Comparison of ENCODE assay signal across 1 cellular context in the genomic region with DNA sequence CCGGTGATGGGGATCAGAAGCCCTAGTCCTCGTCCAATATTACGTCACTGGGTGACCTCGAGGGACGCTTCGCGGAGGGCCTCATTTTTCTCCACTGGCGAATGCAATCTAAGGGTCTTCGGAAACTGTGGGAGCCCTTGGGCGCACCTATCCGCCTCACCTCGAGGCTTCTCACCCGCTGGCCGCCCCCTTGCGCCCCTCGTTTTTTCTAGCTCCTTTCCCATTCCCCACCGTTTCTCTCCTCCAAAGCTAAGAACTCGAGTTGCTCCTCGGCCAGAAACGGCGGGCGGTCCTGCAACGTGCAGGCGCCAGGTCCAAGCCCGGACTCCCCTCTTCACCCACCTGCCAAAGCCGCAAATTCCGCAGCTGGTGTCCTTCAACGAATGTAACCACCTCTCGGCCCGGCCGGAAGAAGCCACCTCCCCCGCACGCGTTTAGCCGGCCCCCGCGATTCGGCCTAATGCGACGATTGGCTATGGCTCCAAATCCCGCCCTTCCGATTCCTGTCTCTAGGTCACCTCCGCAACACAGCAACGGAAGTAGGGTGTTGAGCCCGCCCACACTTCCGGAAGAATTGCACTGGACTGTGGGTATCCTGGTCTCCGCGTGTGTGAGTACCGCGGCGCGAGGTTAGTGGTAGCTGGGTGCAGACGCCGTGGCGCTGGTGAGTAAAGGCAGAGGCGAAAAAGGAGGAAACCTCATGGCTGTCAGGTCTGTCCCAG.
TF ChIP-seq lines count a peak whose summit lies in the region.

Gene ATP5MK, minus strand, starts transcription at position 409 of the 722 bp plus-strand sequence. CDS start 4,018 bp downstream, outside the sequence.
A gene with protein sequence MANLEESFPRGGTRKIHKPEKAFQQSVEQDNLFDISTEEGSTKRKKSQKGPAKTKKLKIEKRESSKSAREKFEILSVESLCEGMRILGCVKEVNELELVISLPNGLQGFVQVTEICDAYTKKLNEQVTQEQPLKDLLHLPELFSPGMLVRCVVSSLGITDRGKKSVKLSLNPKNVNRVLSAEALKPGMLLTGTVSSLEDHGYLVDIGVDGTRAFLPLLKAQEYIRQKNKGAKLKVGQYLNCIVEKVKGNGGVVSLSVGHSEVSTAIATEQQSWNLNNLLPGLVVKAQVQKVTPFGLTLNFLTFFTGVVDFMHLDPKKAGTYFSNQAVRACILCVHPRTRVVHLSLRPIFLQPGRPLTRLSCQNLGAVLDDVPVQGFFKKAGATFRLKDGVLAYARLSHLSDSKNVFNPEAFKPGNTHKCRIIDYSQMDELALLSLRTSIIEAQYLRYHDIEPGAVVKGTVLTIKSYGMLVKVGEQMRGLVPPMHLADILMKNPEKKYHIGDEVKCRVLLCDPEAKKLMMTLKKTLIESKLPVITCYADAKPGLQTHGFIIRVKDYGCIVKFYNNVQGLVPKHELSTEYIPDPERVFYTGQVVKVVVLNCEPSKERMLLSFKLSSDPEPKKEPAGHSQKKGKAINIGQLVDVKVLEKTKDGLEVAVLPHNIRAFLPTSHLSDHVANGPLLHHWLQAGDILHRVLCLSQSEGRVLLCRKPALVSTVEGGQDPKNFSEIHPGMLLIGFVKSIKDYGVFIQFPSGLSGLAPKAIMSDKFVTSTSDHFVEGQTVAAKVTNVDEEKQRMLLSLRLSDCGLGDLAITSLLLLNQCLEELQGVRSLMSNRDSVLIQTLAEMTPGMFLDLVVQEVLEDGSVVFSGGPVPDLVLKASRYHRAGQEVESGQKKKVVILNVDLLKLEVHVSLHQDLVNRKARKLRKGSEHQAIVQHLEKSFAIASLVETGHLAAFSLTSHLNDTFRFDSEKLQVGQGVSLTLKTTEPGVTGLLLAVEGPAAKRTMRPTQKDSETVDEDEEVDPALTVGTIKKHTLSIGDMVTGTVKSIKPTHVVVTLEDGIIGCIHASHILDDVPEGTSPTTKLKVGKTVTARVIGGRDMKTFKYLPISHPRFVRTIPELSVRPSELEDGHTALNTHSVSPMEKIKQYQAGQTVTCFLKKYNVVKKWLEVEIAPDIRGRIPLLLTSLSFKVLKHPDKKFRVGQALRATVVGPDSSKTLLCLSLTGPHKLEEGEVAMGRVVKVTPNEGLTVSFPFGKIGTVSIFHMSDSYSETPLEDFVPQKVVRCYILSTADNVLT (N-terminal part only) (plus strand): TSS at position 560 of the 722 bp plus-strand sequence. CDS start 1,801 bp downstream, outside the sequence.

TF ChIP-seq in GM12878, 131 proteins besides CTCF, POLR2A, EP300 and RAD21 (continued from another document and continues in another):
- TF ChIP-seq, protein P1, sequence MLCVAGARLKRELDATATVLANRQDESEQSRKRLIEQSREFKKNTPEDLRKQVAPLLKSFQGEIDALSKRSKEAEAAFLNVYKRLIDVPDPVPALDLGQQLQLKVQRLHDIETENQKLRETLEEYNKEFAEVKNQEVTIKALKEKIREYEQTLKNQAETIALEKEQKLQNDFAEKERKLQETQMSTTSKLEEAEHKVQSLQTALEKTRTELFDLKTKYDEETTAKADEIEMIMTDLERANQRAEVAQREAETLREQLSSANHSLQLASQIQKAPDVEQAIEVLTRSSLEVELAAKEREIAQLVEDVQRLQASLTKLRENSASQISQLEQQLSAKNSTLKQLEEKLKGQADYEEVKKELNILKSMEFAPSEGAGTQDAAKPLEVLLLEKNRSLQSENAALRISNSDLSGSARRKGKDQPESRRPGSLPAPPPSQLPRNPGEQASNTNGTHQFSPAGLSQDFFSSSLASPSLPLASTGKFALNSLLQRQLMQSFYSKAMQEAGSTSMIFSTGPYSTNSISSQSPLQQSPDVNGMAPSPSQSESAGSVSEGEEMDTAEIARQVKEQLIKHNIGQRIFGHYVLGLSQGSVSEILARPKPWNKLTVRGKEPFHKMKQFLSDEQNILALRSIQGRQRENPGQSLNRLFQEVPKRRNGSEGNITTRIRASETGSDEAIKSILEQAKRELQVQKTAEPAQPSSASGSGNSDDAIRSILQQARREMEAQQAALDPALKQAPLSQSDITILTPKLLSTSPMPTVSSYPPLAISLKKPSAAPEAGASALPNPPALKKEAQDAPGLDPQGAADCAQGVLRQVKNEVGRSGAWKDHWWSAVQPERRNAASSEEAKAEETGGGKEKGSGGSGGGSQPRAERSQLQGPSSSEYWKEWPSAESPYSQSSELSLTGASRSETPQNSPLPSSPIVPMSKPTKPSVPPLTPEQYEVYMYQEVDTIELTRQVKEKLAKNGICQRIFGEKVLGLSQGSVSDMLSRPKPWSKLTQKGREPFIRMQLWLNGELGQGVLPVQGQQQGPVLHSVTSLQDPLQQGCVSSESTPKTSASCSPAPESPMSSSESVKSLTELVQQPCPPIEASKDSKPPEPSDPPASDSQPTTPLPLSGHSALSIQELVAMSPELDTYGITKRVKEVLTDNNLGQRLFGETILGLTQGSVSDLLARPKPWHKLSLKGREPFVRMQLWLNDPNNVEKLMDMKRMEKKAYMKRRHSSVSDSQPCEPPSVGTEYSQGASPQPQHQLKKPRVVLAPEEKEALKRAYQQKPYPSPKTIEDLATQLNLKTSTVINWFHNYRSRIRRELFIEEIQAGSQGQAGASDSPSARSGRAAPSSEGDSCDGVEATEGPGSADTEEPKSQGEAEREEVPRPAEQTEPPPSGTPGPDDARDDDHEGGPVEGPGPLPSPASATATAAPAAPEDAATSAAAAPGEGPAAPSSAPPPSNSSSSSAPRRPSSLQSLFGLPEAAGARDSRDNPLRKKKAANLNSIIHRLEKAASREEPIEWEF (IDR thresholded peaks at IDR 0.05; ENCODE audit: insufficient replicate concordance, low read depth, low read length) = no peak
- peak; percentile 8; the same call in 1 of the 2 replicates for TF ChIP-seq DPF2 (IDR thresholded peaks at IDR 0.05)
- TF ChIP-seq, protein P2, sequence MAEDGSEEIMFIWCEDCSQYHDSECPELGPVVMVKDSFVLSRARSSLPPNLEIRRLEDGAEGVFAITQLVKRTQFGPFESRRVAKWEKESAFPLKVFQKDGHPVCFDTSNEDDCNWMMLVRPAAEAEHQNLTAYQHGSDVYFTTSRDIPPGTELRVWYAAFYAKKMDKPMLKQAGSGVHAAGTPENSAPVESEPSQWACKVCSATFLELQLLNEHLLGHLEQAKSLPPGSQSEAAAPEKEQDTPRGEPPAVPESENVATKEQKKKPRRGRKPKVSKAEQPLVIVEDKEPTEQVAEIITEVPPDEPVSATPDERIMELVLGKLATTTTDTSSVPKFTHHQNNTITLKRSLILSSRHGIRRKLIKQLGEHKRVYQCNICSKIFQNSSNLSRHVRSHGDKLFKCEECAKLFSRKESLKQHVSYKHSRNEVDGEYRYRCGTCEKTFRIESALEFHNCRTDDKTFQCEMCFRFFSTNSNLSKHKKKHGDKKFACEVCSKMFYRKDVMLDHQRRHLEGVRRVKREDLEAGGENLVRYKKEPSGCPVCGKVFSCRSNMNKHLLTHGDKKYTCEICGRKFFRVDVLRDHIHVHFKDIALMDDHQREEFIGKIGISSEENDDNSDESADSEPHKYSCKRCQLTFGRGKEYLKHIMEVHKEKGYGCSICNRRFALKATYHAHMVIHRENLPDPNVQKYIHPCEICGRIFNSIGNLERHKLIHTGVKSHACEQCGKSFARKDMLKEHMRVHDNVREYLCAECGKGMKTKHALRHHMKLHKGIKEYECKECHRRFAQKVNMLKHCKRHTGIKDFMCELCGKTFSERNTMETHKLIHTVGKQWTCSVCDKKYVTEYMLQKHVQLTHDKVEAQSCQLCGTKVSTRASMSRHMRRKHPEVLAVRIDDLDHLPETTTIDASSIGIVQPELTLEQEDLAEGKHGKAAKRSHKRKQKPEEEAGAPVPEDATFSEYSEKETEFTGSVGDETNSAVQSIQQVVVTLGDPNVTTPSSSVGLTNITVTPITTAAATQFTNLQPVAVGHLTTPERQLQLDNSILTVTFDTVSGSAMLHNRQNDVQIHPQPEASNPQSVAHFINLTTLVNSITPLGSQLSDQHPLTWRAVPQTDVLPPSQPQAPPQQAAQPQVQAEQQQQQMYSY (CRISPR knock-in tag; IDR thresholded peaks at IDR 0.05) = no peak
- TF ChIP-seq CBFB (IDR thresholded peaks at IDR 0.05; ENCODE audit: low read depth) = peak; percentile 61; the same call in 1 of the 2 replicates
- TF ChIP-seq, protein P3, sequence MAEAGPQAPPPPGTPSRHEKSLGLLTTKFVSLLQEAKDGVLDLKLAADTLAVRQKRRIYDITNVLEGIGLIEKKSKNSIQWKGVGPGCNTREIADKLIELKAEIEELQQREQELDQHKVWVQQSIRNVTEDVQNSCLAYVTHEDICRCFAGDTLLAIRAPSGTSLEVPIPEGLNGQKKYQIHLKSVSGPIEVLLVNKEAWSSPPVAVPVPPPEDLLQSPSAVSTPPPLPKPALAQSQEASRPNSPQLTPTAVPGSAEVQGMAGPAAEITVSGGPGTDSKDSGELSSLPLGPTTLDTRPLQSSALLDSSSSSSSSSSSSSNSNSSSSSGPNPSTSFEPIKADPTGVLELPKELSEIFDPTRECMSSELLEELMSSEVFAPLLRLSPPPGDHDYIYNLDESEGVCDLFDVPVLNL (IDR thresholded peaks at IDR 0.05; ENCODE audit: low read depth, low read length) = no peak
- no peak for TF ChIP-seq NFXL1 (IDR thresholded peaks at IDR 0.05; ENCODE audit: borderline replicate concordance)
- peak; percentile 93 for TF ChIP-seq E2F8 (IDR thresholded peaks at IDR 0.05; ENCODE audit: low read depth, partially characterized antibody)
- TF ChIP-seq, protein P4, sequence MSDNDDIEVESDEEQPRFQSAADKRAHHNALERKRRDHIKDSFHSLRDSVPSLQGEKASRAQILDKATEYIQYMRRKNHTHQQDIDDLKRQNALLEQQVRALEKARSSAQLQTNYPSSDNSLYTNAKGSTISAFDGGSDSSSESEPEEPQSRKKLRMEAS (IDR thresholded peaks at IDR 0.05; ENCODE audit: low read depth, low read length) = peak; percentile 93
- TF ChIP-seq ASH2L (IDR thresholded peaks at IDR 0.05; ENCODE audit: borderline replicate concordance, low read depth) = 0 out of 2 replicates have a peak, but pooled peaks have one; percentile 29
- TF ChIP-seq NFIC (IDR thresholded peaks at IDR 0.05; ENCODE audit: low read depth, low read length) = no peak
- peak; percentile 24; the same call in 1 of the 2 replicates for TF ChIP-seq NR2C1 (IDR thresholded peaks at IDR 0.05)
- no peak for TF ChIP-seq SMAD1 (IDR thresholded peaks at IDR 0.05; ENCODE audit: low read depth, partially characterized antibody)
- TF ChIP-seq MTA3 (IDR thresholded peaks at IDR 0.05; ENCODE audit: borderline replicate concordance, low read length) = no peak
- TF ChIP-seq BACH1 (IDR thresholded peaks at IDR 0.05; ENCODE audit: borderline replicate concordance) = no peak; the same call in 1 of the 2 replicates
- no peak for TF ChIP-seq MEF2A (IDR thresholded peaks at IDR 0.05; ENCODE audit: insufficient read depth, low read depth, low read length)
- TF ChIP-seq EGR1 (IDR thresholded peaks at IDR 0.05; ENCODE audit: borderline replicate concordance in 1 of 2, low read depth in 2 of 2, low read length in 2 of 2) = peak; percentile 58 to 98
- peak; percentile 56 for TF ChIP-seq GATAD2B (conservative IDR thresholded peaks at IDR 0.05; ENCODE audit: low read depth)
- peak; percentile 93 for TF ChIP-seq SMAD5 (IDR thresholded peaks at IDR 0.05; ENCODE audit: low read depth)
- 0 out of 2 replicates have a peak, but pooled peaks have one; percentile 33 for TF ChIP-seq NR2F1 (conservative IDR thresholded peaks at IDR 0.05)
- peak; percentile 76 for TF ChIP-seq IKZF1 (conservative IDR thresholded peaks at IDR 0.05)
- TF ChIP-seq YY1 (IDR thresholded peaks at IDR 0.05; ENCODE audit: low read depth, low read length) = peak; percentile 68
- TF ChIP-seq WRNIP1 (IDR thresholded peaks at IDR 0.05; ENCODE audit: borderline replicate concordance, low read depth, low read length) = 0 out of 2 replicates have a peak, but pooled peaks have one; percentile 92
- TF ChIP-seq IRF4 (IDR thresholded peaks at IDR 0.05; ENCODE audit: low read depth, low read length) = 0 out of 2 replicates have a peak, but pooled peaks have one; percentile 6
- TF ChIP-seq MYB (IDR thresholded peaks at IDR 0.05; ENCODE audit: borderline replicate concordance, low read depth, low read length) = no peak
- TF ChIP-seq KAT2A (conservative IDR thresholded peaks at IDR 0.05; ENCODE audit: control insufficient read depth, low read depth, low read length) = no peak
- peak; percentile 20; the same call in 1 of the 2 replicates for TF ChIP-seq SPI1 (IDR thresholded peaks at IDR 0.05; ENCODE audit: borderline replicate concordance, insufficient read depth, low read depth, low read length)
- TF ChIP-seq POLR2AphosphoS2 (IDR thresholded peaks at IDR 0.05; ENCODE audit: low read depth, low read length) = 0 out of 2 replicates have a peak, but pooled peaks have one; percentile 62
- TF ChIP-seq MXI1 (IDR thresholded peaks at IDR 0.05; ENCODE audit: low read depth, low read length) = peak; percentile 98
- TF ChIP-seq ZNF207 (IDR thresholded peaks at IDR 0.05; ENCODE audit: borderline replicate concordance) = 0 out of 2 replicates have a peak, but pooled peaks have one; percentile 40
- no peak for TF ChIP-seq NFYA (IDR thresholded peaks at IDR 0.05; ENCODE audit: borderline replicate concordance, low read depth, low read length)
- TF ChIP-seq, protein P5, sequence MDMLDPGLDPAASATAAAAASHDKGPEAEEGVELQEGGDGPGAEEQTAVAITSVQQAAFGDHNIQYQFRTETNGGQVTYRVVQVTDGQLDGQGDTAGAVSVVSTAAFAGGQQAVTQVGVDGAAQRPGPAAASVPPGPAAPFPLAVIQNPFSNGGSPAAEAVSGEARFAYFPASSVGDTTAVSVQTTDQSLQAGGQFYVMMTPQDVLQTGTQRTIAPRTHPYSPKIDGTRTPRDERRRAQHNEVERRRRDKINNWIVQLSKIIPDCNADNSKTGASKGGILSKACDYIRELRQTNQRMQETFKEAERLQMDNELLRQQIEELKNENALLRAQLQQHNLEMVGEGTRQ (IDR thresholded peaks at IDR 0.05; ENCODE audit: borderline replicate concordance, low read depth, low read length) = no peak
- no peak for TF ChIP-seq SREBF1 (IDR thresholded peaks at IDR 0.05; ENCODE audit: low read length)
- TF ChIP-seq RCOR1 (conservative IDR thresholded peaks at IDR 0.05; ENCODE audit: low read depth, low read length) = no peak
- peak; percentile 7; the same call in 1 of the 2 replicates for TF ChIP-seq MTA2 (IDR thresholded peaks at IDR 0.05; ENCODE audit: low read depth)
- TF ChIP-seq ATF7 (IDR thresholded peaks at IDR 0.05; ENCODE audit: low read depth) = peak; percentile 48
- TF ChIP-seq POU2F2 (IDR thresholded peaks at IDR 0.05; ENCODE audit: borderline replicate concordance, low read depth, low read length) = peak; percentile 12; the same call in 1 of the 3 replicates
